In genomic region chr2:25402477-25402876, GRCh38 we compare ENCODE assay signal across 10 cellular contexts.
A peak's percentile ranks its signal among the peaks of the same experiment; 100 is the strongest.
DNase-seq lines count a peak whose midpoint lies in the region; ATAC-seq, FAIRE-seq and TF ChIP-seq lines count a peak whose summit lies in the region.
"Had no signal": no experiment of that assay in that cellular context is flagged by ENCODE, and none has a peak within 500 bp of the region (broad histone marks: within the 10 kb centered on the region; RNA-seq: fewer than 3 reads in every experiment).

No MANE protein-coding gene starts in this region.

- peaks cover 8% of the 10 kb centered on the region for H3K36me3 Mint-ChIP-seq in CD8-positive, alpha-beta T cell

- peaks cover 21% of the 10 kb centered on the region for H3K4me1 Mint-ChIP-seq in CD8-positive, alpha-beta T cell (ENCODE audit: low read depth)

- H3K27ac Mint-ChIP-seq in CD8-positive, alpha-beta T cell, result peak overlapping the region; percentile 3

- no peak for ATAC-seq in CD8-positive, alpha-beta T cell
- peak; percentile 52 for ATAC-seq in GM19025 (IDR thresholded peaks at IDR 0.05; ENCODE audit: low read depth, unreplicated experiment)
- peak; percentile 53 for ATAC-seq in HG02943 (IDR thresholded peaks at IDR 0.05; ENCODE audit: low read depth, unreplicated experiment)

- H3K4me1 ChIP-seq in CD8-positive, alpha-beta T cell (ENCODE audit: insufficient read depth, low read length), result peaks cover 11% of the 10 kb centered on the region
- peaks cover 48% of the 10 kb centered on the region for H3K4me1 ChIP-seq in OCI-LY3 (ENCODE audit: low read length)
- H3K4me1 ChIP-seq in SJCRH30, result no peaks in the 10 kb centered on the region

- H3K9me3 Mint-ChIP-seq in CD8-positive, alpha-beta T cell, result no peaks in the 10 kb centered on the region
- H3K9me3 Mint-ChIP-seq: CD8-positive, alpha-beta memory T cell; neural crest cell had no signal

- intact Hi-C loops in CD8-positive, alpha-beta T cell (cut with DNase I, micrococcal nuclease), result no loop called here

- no peak overlapping the region for H3K4me3 ChIP-seq in CD8-positive, alpha-beta T cell (ENCODE audit: low read depth, low read length)
- H3K4me3 ChIP-seq in OCI-LY3 (ENCODE audit: low read length), result no peak overlapping the region
- H3K4me3 ChIP-seq in SJCRH30, result no peak overlapping the region

- H2AFZ ChIP-seq in OCI-LY3 (ENCODE audit: low read depth, low read length), result no peak overlapping the region

- no peaks in the 10 kb centered on the region for H3K79me2 ChIP-seq in OCI-LY3 (ENCODE audit: low read length)

- H3K4me3 Mint-ChIP-seq in CD8-positive, alpha-beta T cell, result no peak overlapping the region
- H3K4me3 Mint-ChIP-seq: neural crest cell had no signal

- no peak for TF ChIP-seq CTCF in CD8-positive, alpha-beta T cell (IDR thresholded peaks at IDR 0.05)
- TF ChIP-seq CTCF in OCI-LY3 (IDR thresholded peaks at IDR 0.05; ENCODE audit: low read depth, low read length), result no peak

- H3K27me3 Mint-ChIP-seq in CD8-positive, alpha-beta T cell (ENCODE audit: low read depth), result no peaks in the 10 kb centered on the region
- H3K27me3 Mint-ChIP-seq: CD8-positive, alpha-beta memory T cell had no signal

- no peaks in the 10 kb centered on the region for H3K9me3 ChIP-seq in CD8-positive, alpha-beta T cell (ENCODE audit: low read length)
- H3K9me3 ChIP-seq in OCI-LY3 (ENCODE audit: insufficient read depth, low read length), result no peaks in the 10 kb centered on the region
- H3K9me3 ChIP-seq in SJCRH30 (replicated peaks), result no peaks in the 10 kb centered on the region

- no peaks in the 10 kb centered on the region for H3K36me3 ChIP-seq in CD8-positive, alpha-beta T cell (ENCODE audit: insufficient read depth, low read length)
- H3K36me3 ChIP-seq in OCI-LY3 (replicated peaks; ENCODE audit: low read depth, low read length), result no peaks in the 10 kb centered on the region
- H3K36me3 ChIP-seq in SJCRH30, result no peaks in the 10 kb centered on the region

- no peaks in the 10 kb centered on the region for H3K27me3 ChIP-seq in CD8-positive, alpha-beta T cell (ENCODE audit: insufficient read depth, low read length)
- H3K27me3 ChIP-seq in OCI-LY3 (ENCODE audit: low read depth, low read length) (no peaks in the 10 kb centered on the region), SJCRH30 (no peaks in the 10 kb centered on the region)

- H4K20me1 ChIP-seq in OCI-LY3 (ENCODE audit: insufficient read depth, low read length), result no peaks in the 10 kb centered on the region

- CTCF ChIA-PET in CD8-positive, alpha-beta T cell (lab: Charles Lee), result interaction anchor here (2.1 kb wide), 1 partner anchor 26 kb away, joined by 6 read pairs; no protein-coding TSS in a partner anchor

- POLR2A ChIA-PET in CD8-positive, alpha-beta T cell (lab: Charles Lee), result no interaction called here

- 0 out of 2 replicates have a peak overlapping the region, but pooled peaks have one; percentile 8 for H3K4me2 ChIP-seq in OCI-LY3 (ENCODE audit: low read length)

- no peak overlapping the region for H3K9ac ChIP-seq in OCI-LY3 (ENCODE audit: low read length)

- no peak for FAIRE-seq in HTR-8/SVneo (lab: Jason Lieb, UNC)

- no peak overlapping the region for H3K27ac ChIP-seq in CD8-positive, alpha-beta T cell (ENCODE audit: low read depth, low read length)
- H3K27ac ChIP-seq in OCI-LY3 (ENCODE audit: low read length) (no peak overlapping the region), SJCRH30 (no peak overlapping the region)

- DNase-seq in CD8-positive, alpha-beta T cell, result peak in 1 of 7 experiments; percentile 25
- DNase-seq in HTR-8/SVneo (ENCODE audit: insufficient read length, low spot score) (no peak), SJCRH30 (no peak), HuH-7.5 (ENCODE audit: low spot score) (no peak), CD1c-positive myeloid dendritic cell (ENCODE audit: extremely low spot score) (no peak)
